26 cellular contexts compared by ENCODE assay signal in the genomic region with DNA sequence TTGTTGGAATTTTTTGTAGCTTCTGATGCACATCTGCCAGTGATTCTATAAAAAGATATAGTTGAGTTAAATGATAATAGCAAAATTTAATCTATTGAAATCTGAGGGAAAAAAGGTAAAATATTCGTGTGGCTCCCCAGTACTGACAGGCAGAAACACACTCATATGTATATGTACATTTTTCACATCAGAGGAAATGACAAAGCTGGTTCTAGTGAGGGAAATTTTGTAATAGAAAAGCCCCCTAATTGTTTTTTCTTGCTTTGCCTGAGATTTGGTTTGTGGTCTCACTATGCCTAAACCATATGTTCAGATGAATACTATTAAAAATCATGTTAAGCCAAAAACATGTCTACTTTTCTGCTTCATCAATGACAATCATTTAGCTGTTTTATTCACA.
"Had no signal": no experiment of that assay in that cellular context is flagged by ENCODE, and none has a peak within 500 bp of the region (broad histone marks: within the 10 kb centered on the region; RNA-seq: fewer than 3 reads in every experiment).

No MANE protein-coding gene starts in this region.

- H3K27me3 Mint-ChIP-seq: effector memory CD8-positive, alpha-beta T cell; naive B cell; natural killer cell treated with Interleukin-12 subunit alpha and Interleukin-12 subunit beta and Interleukin-15 and Interleukin-18, amount 100 ng/mL, for 72 hours; type B pancreatic cell had no signal

- H3K4me3 Mint-ChIP-seq: effector memory CD8-positive, alpha-beta T cell; mesothelial cell of epicardium; naive B cell; natural killer cell treated with Interleukin-12 subunit alpha and Interleukin-12 subunit beta and Interleukin-15 and Interleukin-18, amount 100 ng/mL, for 72 hours; neural progenitor cell; type B pancreatic cell had no signal

- H3K4me1 Mint-ChIP-seq: mesothelial cell of epicardium, neural progenitor cell had no signal

- H3K27ac Mint-ChIP-seq: effector memory CD8-positive, alpha-beta T cell; mesothelial cell of epicardium; neural progenitor cell; type B pancreatic cell had no signal

- ATAC-seq: effector memory CD8-positive, alpha-beta T cell; heart right ventricle; left cardiac atrium; left lung; mucosa of descending colon; natural killer cell treated with Interleukin-12 subunit alpha and Interleukin-12 subunit beta and Interleukin-15 and Interleukin-18, amount 100 ng/mL, for 72 hours; sciatic nerve had no signal

- DNase-seq: cortex of kidney; effector memory CD8-positive, alpha-beta T cell; erythroblast; esophagus squamous epithelium; foreskin melanocyte; glutamatergic neuron; heart right ventricle; hippocampal formation; left cardiac atrium; left lung; mesenchymal stem cell; mucosa of descending colon; naive B cell; stimulated activated CD4-positive, alpha-beta T cell treated with anti-CD3 and anti-CD28 coated beads, Interleukin-12 subunit alpha, Interleukin-12 subunit beta, amount 100 ng/mL, for 4 hours; stimulated activated CD4-positive, alpha-beta T cell treated with anti-CD3 and anti-CD28 coated beads, Interleukin-1b, Interleukin-23, amount 100 ng/mL, for 48 hours; stimulated activated CD4-positive, alpha-beta T cell treated with anti-CD3 and anti-CD28 coated beads, Interleukin-4, amount 100 ng/mL, for 1 hour; stimulated activated CD8-positive, alpha-beta memory T cell treated with anti-CD3 and anti-CD28 coated beads, Interleukin-4, amount 100 ng/mL, for 48 hours; stimulated activated naive CD4-positive, alpha-beta T cell; substantia nigra; testis; tibial artery had no signal

- H3K9me3 Mint-ChIP-seq: effector memory CD8-positive, alpha-beta T cell; mesothelial cell of epicardium; naive B cell; natural killer cell treated with Interleukin-12 subunit alpha and Interleukin-12 subunit beta and Interleukin-15 and Interleukin-18, amount 100 ng/mL, for 72 hours; neural progenitor cell; type B pancreatic cell had no signal
